24 cellular contexts compared by ENCODE assay signal in genomic region chr6:19911223-19911622, GRCh38.
"Had no signal": no experiment of that assay in that cellular context is flagged by ENCODE, and none has a peak within 500 bp of the region (broad histone marks: within the 10 kb centered on the region; RNA-seq: fewer than 3 reads in every experiment).

No MANE protein-coding gene starts in this region.

- H3K4me3 ChIP-seq: stomach, suprapubic skin, testis, thoracic aorta, thyroid gland, tibial artery, tibial nerve, transverse colon, upper lobe of left lung, upper lobe of right lung, uterus, vagina had no signal

- H3K27ac ChIP-seq: stomach, suprapubic skin, testis, thoracic aorta, thyroid gland, tibial artery, tibial nerve, transverse colon, upper lobe of left lung, upper lobe of right lung, uterus, vagina had no signal

- DNase-seq: stimulated activated CD4-positive, alpha-beta T cell treated with anti-CD3 and anti-CD28 coated beads, Interleukin-2, amount 100 ng/mL, for 48 hours; stimulated activated CD4-positive, alpha-beta T cell treated with anti-CD3 and anti-CD28 coated beads, Interleukin-4, amount 100 ng/mL, for 1 hour; stimulated activated CD4-positive, alpha-beta T cell treated with anti-CD3 and anti-CD28 coated beads, Interleukin-4, amount 100 ng/mL, for 24 hours; stimulated activated CD4-positive, alpha-beta T cell treated with anti-CD3 and anti-CD28 coated beads, Interleukin-4, amount 100 ng/mL, for 4 hours; stimulated activated CD8-positive, alpha-beta memory T cell treated with anti-CD3 and anti-CD28 coated beads, Interleukin-4, amount 100 ng/mL, for 48 hours; stimulated activated naive B cell treated with anti-CD40 and anti-IgM and Interleukin-4, amounts not matched to agents 10 μg/mL and 1 μg/mL and 100 μg/mL, for 72 hours; stimulated activated naive CD4-positive, alpha-beta T cell; stimulated activated naive CD4-positive, alpha-beta T cell treated with Interleukin-2 at 50 U/mL for 16 hours; stimulated activated naive CD8-positive, alpha-beta T cell treated with anti-CD3 and anti-CD28 coated beads, Interleukin-15, amount 100 ng/mL, for 72 hours; stimulated activated naive CD8-positive, alpha-beta T cell treated with anti-CD3 and anti-CD28 coated beads, Interleukin-15, Interleukin-2, amounts not matched to agents 100 U/mL and 50 U/mL, for 24 hours; stomach; substantia nigra; testis; thyroid gland; tibial artery; transverse colon; trophoblast cell; upper lobe of left lung; upper lobe of right lung; uterus had no signal

- H3K4me1 ChIP-seq: stomach, suprapubic skin, testis, thyroid gland, tibial artery, transverse colon, upper lobe of left lung, upper lobe of right lung, uterus had no signal

- H3K9me3 ChIP-seq: testis, thyroid gland, transverse colon, upper lobe of right lung, uterus, vagina had no signal

- H3K27me3 ChIP-seq: stomach, suprapubic skin, testis, thyroid gland, tibial artery, tibial nerve, transverse colon, upper lobe of left lung, upper lobe of right lung, uterus, vagina had no signal

- H3K36me3 ChIP-seq: stomach, suprapubic skin, thoracic aorta, thyroid gland, tibial artery, tibial nerve, transverse colon, upper lobe of left lung, upper lobe of right lung, uterus, vagina had no signal
